In genomic region chr17:17911003-17911613, GRCh38 we compare ENCODE assay signal across 12 cellular contexts.
DNase-seq lines count a peak whose midpoint lies in the region; ATAC-seq and TF ChIP-seq lines count a peak whose summit lies in the region.
"Had no signal": no experiment of that assay in that cellular context is flagged by ENCODE, and none has a peak within 500 bp of the region (broad histone marks: within the 10 kb centered on the region; RNA-seq: fewer than 3 reads in every experiment).

No MANE protein-coding gene starts in this region.

- H2AFZ ChIP-seq in PC-9, result no peak overlapping the region

- H3K4me2 ChIP-seq in PC-9, result no peak overlapping the region

- H3K27me3 ChIP-seq in cardiac muscle cell (peaks cover 26% of the 10 kb centered on the region), tibial nerve (no peaks in the 10 kb centered on the region), PC-9 (ENCODE audit: insufficient read depth, low read depth) (no peaks in the 10 kb centered on the region)
- H3K27me3 ChIP-seq: transverse colon had no signal

- intact Hi-C loops in PC-9 (cut with micrococcal nuclease; ENCODE audit: unreplicated experiment), result loop anchor here (10.0 kb wide), 1 partner anchor 416 kb away; the partner anchor contains the start of gene RASD1

- no peak for TF ChIP-seq POLR2A in tibial nerve (IDR thresholded peaks at IDR 0.05)

- DNase-seq in NCI-H748 (lab: John Stamatoyannopoulos, UW; ENCODE audit: unreplicated experiment) (peak; percentile 64), NCI-H748 treated with DMSO at 0.1 percent for 48 hours (lab: John Stamatoyannopoulos, UW) (no peak), cardiac muscle cell (ENCODE audit: low read depth in 1 of 2, low spot score in 1 of 2) (peak in 1 of 2 donors; percentile 44), tibial nerve (ENCODE audit: low spot score in 2 of 2) (no peak), PC-9 (no peak)
- DNase-seq: naive thymus-derived CD4-positive, alpha-beta T cell; NCI-H2107; transverse colon had no signal

- TF ChIP-seq CTCF in cardiac muscle cell (IDR thresholded peaks at IDR 0.05; ENCODE audit: low read depth, low read length) (no peak), nephron (IDR thresholded peaks at IDR 0.05; ENCODE audit: unreplicated experiment in 3 of 3) (no peak), tibial nerve (IDR thresholded peaks at IDR 0.05) (no peak), PC-9 (conservative IDR thresholded peaks at IDR 0.05) (no peak)

- H3K36me3 ChIP-seq in cardiac muscle cell (no peaks in the 10 kb centered on the region), tibial nerve (peaks cover 0 to 6% (median 0%) of the 10 kb centered on the region in 3 donors), PC-9 (ENCODE audit: low read depth) (no peaks in the 10 kb centered on the region)
- H3K36me3 ChIP-seq: transverse colon had no signal

- H3K27me3 Mint-ChIP-seq in nephron (ENCODE audit: low read depth), result no peaks in the 10 kb centered on the region
- H3K27me3 Mint-ChIP-seq: naive thymus-derived CD4-positive, alpha-beta T cell had no signal

- peak overlapping the region in 2 of 3 experiments; percentile 81 to 91 for H3K27ac Mint-ChIP-seq in nephron

- CTCF ChIA-PET in PC-9 (lab: Charles Lee), result interaction anchor here (1.1 kb wide), 1 partner anchor 8 kb away, joined by 3 read pairs; no protein-coding TSS in a partner anchor

- POLR2A ChIA-PET in PC-9 (lab: Charles Lee; ENCODE audit: unreplicated experiment), result interaction anchor here (0.8 kb wide), 1 partner anchor 61 kb away, joined by 4 read pairs; the partner anchor contains the start of genes DRC3 and TOM1L2

- H3K4me1 Mint-ChIP-seq in nephron, result peaks cover 40% of the 10 kb centered on the region

- H3K9me3 Mint-ChIP-seq in nephron, result no peaks in the 10 kb centered on the region

- no peaks in the 10 kb centered on the region for H3K79me2 ChIP-seq in PC-9 (ENCODE audit: low read depth)

- 52 to 53% methylated on average over 10 of the region's 10 CpGs for WGBS in tibial nerve, 2 donors

- BruUV-seq in PC-9 (replicated peaks; lab: Mats Ljungman, UMichigan), result no TSS peak

- H3K4me3 ChIP-seq in cardiac muscle cell (no peak overlapping the region), tibial nerve (no peak overlapping the region), PC-9 (no peak overlapping the region)
- H3K4me3 ChIP-seq: transverse colon had no signal

- H3K4me3 Mint-ChIP-seq in nephron, result peak overlapping the region in 1 of 3 experiments; percentile 15
- H3K4me3 Mint-ChIP-seq: naive thymus-derived CD4-positive, alpha-beta T cell had no signal

- TF ChIP-seq EP300 in tibial nerve (IDR thresholded peaks at IDR 0.05), result no peak

- H3K4me1 ChIP-seq in cardiac muscle cell (ENCODE audit: low read depth) (peaks cover 13% of the 10 kb centered on the region), tibial nerve (peaks cover 0 to 69% (median 26%) of the 10 kb centered on the region in 4 donors), PC-9 (replicated peaks; ENCODE audit: insufficient read depth) (peaks cover 20% of the 10 kb centered on the region)

- no peaks in the 10 kb centered on the region for H3K9me2 ChIP-seq in PC-9 (ENCODE audit: insufficient read depth)

- H3K27ac ChIP-seq in cardiac muscle cell (peak overlapping the region; percentile 7), tibial nerve (peak overlapping the region in 3 of 4 donors; percentile 25 to 60 (median 38)), PC-9 (no peak overlapping the region)
- H3K27ac ChIP-seq: transverse colon had no signal

- ATAC-seq in HG02588 (IDR thresholded peaks at IDR 0.05; ENCODE audit: unreplicated experiment) (no peak), HG02870 (IDR thresholded peaks at IDR 0.05; ENCODE audit: unreplicated experiment) (no peak)
- ATAC-seq: HCT116; naive thymus-derived CD4-positive, alpha-beta T cell had no signal

- H3K9me3 ChIP-seq in cardiac muscle cell (ENCODE audit: low read depth) (no peaks in the 10 kb centered on the region), tibial nerve (no peaks in the 10 kb centered on the region), PC-9 (ENCODE audit: insufficient read depth, low read depth) (no peaks in the 10 kb centered on the region)
- H3K9me3 ChIP-seq: transverse colon had no signal

- H3K36me3 Mint-ChIP-seq in nephron (ENCODE audit: low read depth), result peaks cover 15% of the 10 kb centered on the region

- peaks cover 31% of the 10 kb centered on the region; the same call in 1 of the 2 replicates for H3F3A ChIP-seq in PC-9 (ENCODE audit: insufficient read depth, low read depth)

- H4K20me1 ChIP-seq in PC-9 (ENCODE audit: insufficient read depth), result no peaks in the 10 kb centered on the region
